28 cellular contexts compared by ENCODE assay signal in genomic region chr4:106105697-106106096, GRCh38.
"Had no signal": no experiment of that assay in that cellular context is flagged by ENCODE, and none has a peak within 500 bp of the region (broad histone marks: within the 10 kb centered on the region; RNA-seq: fewer than 3 reads in every experiment).

No MANE protein-coding gene starts in this region.

- H3K4me3 Mint-ChIP-seq: dendritic cell treated with granulocyte-macrophage colony-stimulating factor and Interleukin-4, amounts not matched to agents 40 ng/mL and 50 ng/mL, for 4 days; effector memory CD8-positive, alpha-beta T cell; endodermal cell had no signal

- H3K9me3 ChIP-seq: colonic mucosa had no signal

- H3K79me2 ChIP-seq: hepatocyte had no signal

- H3K4me3 ChIP-seq: colonic mucosa, coronary artery, esophagus muscularis mucosa, esophagus squamous epithelium, gastrocnemius medialis, gastroesophageal sphincter, heart left ventricle, heart right ventricle, hepatocyte had no signal

- H3K36me3 ChIP-seq: colonic mucosa had no signal

- H3K27me3 ChIP-seq: colonic mucosa, esophagus muscularis mucosa, esophagus squamous epithelium, foreskin keratinocyte, gastrocnemius medialis, gastroesophageal sphincter, heart left ventricle, heart right ventricle, hepatocyte had no signal

- H3K4me2 ChIP-seq: hepatocyte had no signal

- DNase-seq: colonic mucosa; cortex of kidney; dermis blood vessel endothelial cell; effector CD4-positive, alpha-beta T cell; effector CD8-positive, alpha-beta T cell; effector memory CD4-positive, alpha-beta T cell; effector memory CD8-positive, alpha-beta T cell; endodermal cell; erythroblast; esophagus squamous epithelium; foreskin fibroblast; foreskin keratinocyte; foreskin melanocyte; gastrocnemius medialis; glutamatergic neuron; head of caudate nucleus; heart left ventricle; heart right ventricle had no signal

- H3K27ac Mint-ChIP-seq: dendritic cell treated with granulocyte-macrophage colony-stimulating factor and Interleukin-4, amounts not matched to agents 40 ng/mL and 50 ng/mL, for 4 days; effector memory CD8-positive, alpha-beta T cell; endodermal cell had no signal

- H3K27ac ChIP-seq: colonic mucosa, coronary artery, epithelial cell of prostate, esophagus muscularis mucosa, esophagus squamous epithelium, foreskin keratinocyte, gastrocnemius medialis, gastroesophageal sphincter, heart left ventricle, heart right ventricle, hepatocyte had no signal

- H3K4me1 ChIP-seq: colonic mucosa, esophagus muscularis mucosa, esophagus squamous epithelium, foreskin keratinocyte, gastrocnemius medialis, gastroesophageal sphincter, heart left ventricle, heart right ventricle had no signal

- H3K4me1 Mint-ChIP-seq: endodermal cell had no signal

- H3K27me3 Mint-ChIP-seq: dendritic cell treated with granulocyte-macrophage colony-stimulating factor and Interleukin-4, amounts not matched to agents 40 ng/mL and 50 ng/mL, for 4 days; effector memory CD8-positive, alpha-beta T cell had no signal

- FAIRE-seq: colon, endometrium, endothelial cell of umbilical vein, frontal cortex had no signal

- H2AFZ ChIP-seq: hepatocyte had no signal
